Comparison of ENCODE assay signal across 12 cellular contexts in the genomic region with DNA sequence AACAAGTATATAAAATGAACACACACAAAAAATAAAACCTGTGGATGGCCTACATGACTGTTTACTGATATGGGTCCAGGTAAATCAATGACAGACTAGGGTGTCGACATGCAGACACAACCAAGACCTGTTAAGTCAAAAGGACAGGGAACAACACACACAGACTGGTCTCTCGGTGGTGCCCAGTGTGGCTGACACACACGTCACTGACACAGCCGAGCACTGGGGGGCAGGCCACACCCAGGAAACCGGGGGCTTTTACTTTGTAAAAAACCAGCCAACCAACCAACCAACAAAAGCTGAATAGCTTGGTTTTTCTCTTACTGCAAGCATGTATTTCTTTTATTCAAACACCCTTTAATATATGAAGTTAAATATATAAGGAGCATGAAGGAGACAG. TPM values are rescaled to one million over a fixed set of nuclear protein-coding genes. Genes with fewer than 3 reads are reported as not detected.
DNase-seq lines count a peak whose midpoint lies in the region; ATAC-seq and TF ChIP-seq lines count a peak whose summit lies in the region.
"Had no signal": no experiment of that assay in that cellular context is flagged by ENCODE, and none has a peak within 500 bp of the region (broad histone marks: within the 10 kb centered on the region; RNA-seq: fewer than 3 reads in every experiment).

No MANE protein-coding gene starts in this region.

- no peaks in the 10 kb centered on the region for H3K9me3 ChIP-seq in mammary epithelial cell (replicated peaks; ENCODE audit: insufficient read depth, low read length)
- H3K9me3 ChIP-seq: thoracic aorta had no signal

- H2AFZ ChIP-seq in mammary epithelial cell (ENCODE audit: low read depth, low read length), result no peak overlapping the region

- POLR2A ChIA-PET in T-cell (lab: Charles Lee), result no interaction called here

- peaks cover 24% of the 10 kb centered on the region for H3K27me3 ChIP-seq in mammary epithelial cell (ENCODE audit: insufficient read depth, low read length)

- in situ Hi-C loops in mammary epithelial cell (cut with MboI; ENCODE audit: low sequenced_read_pairs in 2 of 2), result no loop called here

- no peaks in the 10 kb centered on the region for H3K36me3 Mint-ChIP-seq in T-cell
- H3K36me3 Mint-ChIP-seq: activated naive CD4-positive, alpha-beta T cell treated with anti-CD3 and anti-CD28 coated beads, Interleukin-2, amount 50 U/mL, for 24 hours had no signal

- peak; percentile 61 to 77 (median 71) for ATAC-seq in T-cell (replicated peaks in 1 of 4)
- ATAC-seq in HG03139 (IDR thresholded peaks at IDR 0.05; ENCODE audit: unreplicated experiment), result no peak
- ATAC-seq: left cardiac atrium had no signal

- H3K9ac ChIP-seq in mammary epithelial cell (ENCODE audit: insufficient read depth, low read length), result no peak overlapping the region

- no TSS peak for BruUV-seq in mammary epithelial cell (replicated peaks; lab: Mats Ljungman, UMichigan)

- peaks cover 0 to 36% of the 10 kb centered on the region in 2 donors for H3K27me3 Mint-ChIP-seq in T-cell

- no peak overlapping the region for H3K4me3 Mint-ChIP-seq in T-cell
- H3K4me3 Mint-ChIP-seq: activated naive CD4-positive, alpha-beta T cell treated with anti-CD3 and anti-CD28 coated beads, Interleukin-2, amount 50 U/mL, for 24 hours had no signal

- dilution Hi-C loops in mammary epithelial cell (cut with HindIII; ENCODE audit: low sequenced_read_pairs), result no loop called here

- peaks cover 4% of the 10 kb centered on the region for H4K20me1 ChIP-seq in mammary epithelial cell (ENCODE audit: insufficient read depth, low read length)

- no peak for TF ChIP-seq CTCF in mammary epithelial cell (conservative IDR thresholded peaks at IDR 0.05 in 1 of 2, IDR thresholded peaks at IDR 0.05 in 1 of 2; ENCODE audit: extremely low read depth in 1 of 2, insufficient read depth in 1 of 2, low read depth in 1 of 2, low read length in 2 of 2)

- no peaks in the 10 kb centered on the region for H3K4me1 ChIP-seq in mammary epithelial cell (ENCODE audit: insufficient read depth, low read length)

- DNase-seq in NCI-H748 (lab: John Stamatoyannopoulos, UW; ENCODE audit: unreplicated experiment), result peak; percentile 27
- DNase-seq in NCI-H748 treated with DMSO at 0.1 percent for 48 hours (lab: John Stamatoyannopoulos, UW), result no peak
- peak in 26 of 34 experiments; percentile 7 to 60 (median 24) for DNase-seq in T-cell
- DNase-seq in cerebellar cortex (ENCODE audit: low spot score), result peak; percentile 14
- peak; percentile 19 for DNase-seq in stimulated activated CD8-positive, alpha-beta memory T cell treated with anti-CD3 and anti-CD28 coated beads, Interleukin-4, amount 100 ng/mL, for 24 hours (ENCODE audit: low read depth)
- DNase-seq in NCI-H524 treated with DMSO at 0.1 percent for 48 hours (lab: John Stamatoyannopoulos, UW), result no peak
- DNase-seq in mammary epithelial cell, result no peak
- DNase-seq: left cardiac atrium had no signal

- H3K9me3 Mint-ChIP-seq in T-cell, result no peaks in the 10 kb centered on the region
- H3K9me3 Mint-ChIP-seq: activated naive CD4-positive, alpha-beta T cell treated with anti-CD3 and anti-CD28 coated beads, Interleukin-2, amount 50 U/mL, for 24 hours had no signal

- H3K4me2 ChIP-seq in mammary epithelial cell (ENCODE audit: insufficient read depth, low read depth, low read length), result no peak overlapping the region

- H3K27ac ChIP-seq in mammary epithelial cell (ENCODE audit: insufficient read depth, low read depth, low read length), result no peak overlapping the region
- H3K27ac ChIP-seq: thoracic aorta had no signal

- intact Hi-C loops in mammary epithelial cell (cut with micrococcal nuclease), result no loop called here

- no peaks in the 10 kb centered on the region for H3K36me3 ChIP-seq in mammary epithelial cell (ENCODE audit: insufficient read depth, low read length)
- H3K36me3 ChIP-seq: thoracic aorta had no signal

- H3K4me1 Mint-ChIP-seq in T-cell, result peaks cover 8 to 15% (median 10%) of the 10 kb centered on the region in 3 donors

- CTCF ChIA-PET in T-cell (lab: Charles Lee) (no interaction called here), mammary epithelial cell (lab: Charles Lee; ENCODE audit: low non-redundant PET) (no interaction called here)

- no peak overlapping the region for H3K27ac Mint-ChIP-seq in T-cell
- H3K27ac Mint-ChIP-seq: activated naive CD4-positive, alpha-beta T cell treated with anti-CD3 and anti-CD28 coated beads, Interleukin-2, amount 50 U/mL, for 24 hours had no signal

- no peaks in the 10 kb centered on the region for H3K79me2 ChIP-seq in mammary epithelial cell (ENCODE audit: insufficient read depth, low read length)

- WGBS in mammary epithelial cell (ENCODE audit: low coverage, missing lambda C conversion rate), result 58% methylated on average over 5 of the region's 5 CpGs

- H3K4me3 ChIP-seq in mammary epithelial cell (replicated peaks in 1 of 3; ENCODE audit: insufficient read depth in 1 of 3, low read depth in 2 of 3, low read length in 3 of 3), result no peak overlapping the region
- H3K4me3 ChIP-seq: thoracic aorta had no signal

RNA-seq across cellular contexts. Expression of gene FAM163B, which starts 5.0 kb away (rescaled TPM):
- not detected for total RNA-seq in T-cell
- not detected for total RNA-seq in mammary epithelial cell
- polyA plus RNA-seq in mammary epithelial cell, result not detected
- polyA minus RNA-seq in mammary epithelial cell, result not detected
- total RNA-seq: thoracic aorta had no signal
- polyA plus RNA-seq: esophagus had no signal

RNA-seq across cellular contexts. Expression of gene DBH, which starts 31.9 kb away (rescaled TPM):
- total RNA-seq in T-cell, result under 1 TPM; 0.26 to 0.82 (median 0.32) TPM
- not detected for total RNA-seq in mammary epithelial cell
- not detected for polyA plus RNA-seq in mammary epithelial cell
- not detected for polyA minus RNA-seq in mammary epithelial cell
- total RNA-seq: left cardiac atrium, thoracic aorta had no signal

Comparison
In these comparisons a context has a peak if more than half of its experiments do, and no peak if none do; other contexts are left out.
1. DNase-seq: peak in NCI-H748 (single experiment), T-cell (26 of 34), cerebellar cortex (single experiment) and stimulated activated CD8-positive, alpha-beta memory T cell treated with anti-CD3 and anti-CD28 coated beads, Interleukin-4, amount 100 ng/mL, for 24 hours (single experiment); none in NCI-H748 treated with DMSO at 0.1 percent for 48 hours (single experiment), NCI-H524 treated with DMSO at 0.1 percent for 48 hours (single experiment) and mammary epithelial cell (single experiment).